ENCODE assay signal across 26 cellular contexts in genomic region chr13:23786607-23787006, GRCh38.
"Had no signal": no experiment of that assay in that cellular context is flagged by ENCODE, and none has a peak within 500 bp of the region (broad histone marks: within the 10 kb centered on the region; RNA-seq: fewer than 3 reads in every experiment).

No MANE protein-coding gene starts in this region.

- H3K27me3 ChIP-seq: colonic mucosa, esophagus squamous epithelium, gastrocnemius medialis, heart right ventricle had no signal

- H3K4me3 ChIP-seq: colonic mucosa, esophagus squamous epithelium, gastrocnemius medialis, heart right ventricle, lower lobe of right lung, mucosa of descending colon had no signal

- H3K4me3 Mint-ChIP-seq: dendritic cell treated with granulocyte-macrophage colony-stimulating factor and Interleukin-4, amounts not matched to agents 40 ng/mL and 50 ng/mL, for 4 days; effector memory CD8-positive, alpha-beta T cell; endodermal cell; mesothelial cell of epicardium had no signal

- H3K4me1 Mint-ChIP-seq: endodermal cell, mesothelial cell of epicardium had no signal

- H3K9me3 Mint-ChIP-seq: dendritic cell treated with granulocyte-macrophage colony-stimulating factor and Interleukin-4, amounts not matched to agents 40 ng/mL and 50 ng/mL, for 4 days; effector memory CD8-positive, alpha-beta T cell had no signal

- H3K4me1 ChIP-seq: colonic mucosa, gastrocnemius medialis, lower lobe of right lung had no signal

- H3K36me3 ChIP-seq: colonic mucosa, esophagus squamous epithelium, gastrocnemius medialis, heart right ventricle, lower lobe of right lung had no signal

- H3K27me3 Mint-ChIP-seq: dendritic cell treated with granulocyte-macrophage colony-stimulating factor and Interleukin-4, amounts not matched to agents 40 ng/mL and 50 ng/mL, for 4 days; effector memory CD8-positive, alpha-beta T cell had no signal

- H3K27ac ChIP-seq: colonic mucosa, epithelial cell of prostate, esophagus squamous epithelium, gastrocnemius medialis, heart right ventricle, lower lobe of right lung had no signal

- FAIRE-seq: endometrium, islet of Langerhans, keratinocyte had no signal

- H3K9me3 ChIP-seq: colonic mucosa, esophagus squamous epithelium, gastrocnemius medialis, lower lobe of right lung, mucosa of descending colon had no signal

- ATAC-seq: effector memory CD8-positive, alpha-beta T cell; esophagus mucosa; gastrocnemius medialis; heart right ventricle; left cardiac atrium; left ventricle myocardium superior; mucosa of descending colon had no signal

- H3K27ac Mint-ChIP-seq: dendritic cell treated with granulocyte-macrophage colony-stimulating factor and Interleukin-4, amounts not matched to agents 40 ng/mL and 50 ng/mL, for 4 days; endodermal cell; mesothelial cell of epicardium had no signal

- DNase-seq: colonic mucosa; cortex of kidney; effector CD8-positive, alpha-beta T cell; effector memory CD8-positive, alpha-beta T cell; endodermal cell; erythroblast; esophagus squamous epithelium; foreskin fibroblast; foreskin melanocyte; gastrocnemius medialis; glutamatergic neuron; head of caudate nucleus; heart right ventricle; hippocampal formation; left cardiac atrium; left ventricle myocardium superior; lower lobe of right lung; mesenchymal stem cell; mucosa of descending colon had no signal
